8 cellular contexts compared by ENCODE assay signal in genomic region chr9:100352201-100352726, GRCh38. TPM values are rescaled to one million over a fixed set of nuclear protein-coding genes. Genes with fewer than 3 reads are reported as not detected.
DNase-seq lines count a peak whose midpoint lies in the region; ATAC-seq, FAIRE-seq and TF ChIP-seq lines count a peak whose summit lies in the region.

No MANE protein-coding gene starts in this region.

- H3K27me3 ChIP-seq in ascending aorta (no peaks in the 10 kb centered on the region), hepatocyte (no peaks in the 10 kb centered on the region), gastrocnemius medialis (no peaks in the 10 kb centered on the region)

- TF ChIP-seq CTCF in A549 (IDR thresholded peaks at IDR 0.05) (no peak), ascending aorta (IDR thresholded peaks at IDR 0.05) (no peak), hepatocyte (IDR thresholded peaks at IDR 0.05; ENCODE audit: poor library complexity) (no peak), gastrocnemius medialis (IDR thresholded peaks at IDR 0.05 in 4 of 5, conservative IDR thresholded peaks at IDR 0.05 in 1 of 5) (no peak)

- POLR2A ChIA-PET in A549 (lab: Yijun Ruan, JAX) = interaction anchor here (0.8 to 1.9 kb wide), 8 partner anchors 10 to 246 kb away, joined by 3 to 13 read pairs (median 5); partner anchors contain the start of gene MSANTD3

- in situ Hi-C loops in gastrocnemius medialis (cut with MboI; ENCODE audit: low sequenced_read_pairs in 4 of 4) = no loop called here

- peak overlapping the region; percentile 78 for H2AFZ ChIP-seq in hepatocyte

- no peaks in the 10 kb centered on the region for H3K9me2 ChIP-seq in hepatocyte (replicated peaks; ENCODE audit: insufficient read depth)

- H3K4me2 ChIP-seq in A549 = peak overlapping the region; percentile 83
- peak overlapping the region; percentile 74 for H3K4me2 ChIP-seq in hepatocyte

- CTCF ChIA-PET in A549 (lab: Yijun Ruan, JAX) = interaction anchor here (0.7 to 2.2 kb wide), 13 partner anchors 9 to 243 kb away, joined by 3 to 12 read pairs (median 4); no protein-coding TSS in a partner anchor

- peaks cover 26% of the 10 kb centered on the region; the same call in 2 of the 3 replicates for H3K4me1 ChIP-seq in A549
- H3K4me1 ChIP-seq in ascending aorta = peaks cover 3% of the 10 kb centered on the region in 2 donors
- H3K4me1 ChIP-seq in hepatocyte (ENCODE audit: insufficient read depth) = peaks cover 23% of the 10 kb centered on the region
- peaks cover 15 to 20% of the 10 kb centered on the region in 2 donors for H3K4me1 ChIP-seq in gastrocnemius medialis

- peak overlapping the region; percentile 99 for H3K4me3 ChIP-seq in A549
- H3K4me3 ChIP-seq in ascending aorta = peak overlapping the region; percentile 97
- peak overlapping the region; percentile 86 for H3K4me3 ChIP-seq in hepatocyte
- peak overlapping the region; percentile 80 to 95 (median 84) for H3K4me3 ChIP-seq in gastrocnemius medialis

- H4K20me1 ChIP-seq in hepatocyte (ENCODE audit: insufficient read depth, poor library complexity, severe bottlenecking) = peaks cover 25% of the 10 kb centered on the region

- FAIRE-seq in A549 (lab: Jason Lieb, UNC) = no peak

- H3K9me3 ChIP-seq in A549 (no peaks in the 10 kb centered on the region), ascending aorta (no peaks in the 10 kb centered on the region), hepatocyte (ENCODE audit: low read depth) (no peaks in the 10 kb centered on the region), gastrocnemius medialis (no peaks in the 10 kb centered on the region)

- no peak for TF ChIP-seq RAD21 in A549 (conservative IDR thresholded peaks at IDR 0.05 in 1 of 2, IDR thresholded peaks at IDR 0.05 in 1 of 2)

- intact Hi-C loops in ascending aorta (cut with DNase I) = loop anchor here (2.0 to 5.0 kb wide), 5 partner anchors 59 to 1045 kb away; partner anchors contain the start of genes MRPL50, STX17 and ZNF189
- intact Hi-C loops in gastrocnemius medialis (cut with DNase I; ENCODE audit: low total_unique reads) = loop anchor here (1.0 to 10.0 kb wide), 6 partner anchors 74 to 1127 kb away; partner anchors contain the start of genes ALG2, CAVIN4, ERP44 and INVS

- WGBS in A549 (ENCODE audit: missing lambda C conversion rate) = 2% methylated on average over 18 of the region's 43 CpGs
- 2% methylated on average over 40 of the region's 43 CpGs for WGBS in hepatocyte (ENCODE audit: low lambda C conversion rate, missing lambda C conversion rate)

- H3K27ac ChIP-seq in A549 (peak overlapping the region; percentile 98 to 99), ascending aorta (peak overlapping the region; percentile 78 to 85), hepatocyte (peak overlapping the region; percentile 91), gastrocnemius medialis (peak overlapping the region; percentile 77 to 90 (median 86))

- peaks cover 53% of the 10 kb centered on the region for H3K79me2 ChIP-seq in hepatocyte

- no peak for TF ChIP-seq EP300 in A549 (IDR thresholded peaks at IDR 0.05)

- DNase-seq in A549 (ENCODE audit: low read depth in 1 of 2, low spot score in 1 of 2) (peak in 1 of 2 experiments; percentile 43), RPMI8226 (peak; percentile 26), ascending aorta (ENCODE audit: low spot score in 2 of 2) (peak in 1 of 2 donors; percentile 64), hepatocyte (ENCODE audit: low spot score) (peak; percentile 55), gastrocnemius medialis (peak; percentile 6 to 26), NCI-H2029 treated with DMSO at 0.1 percent for 48 hours (lab: John Stamatoyannopoulos, UW) (no peak)

- H3K36me3 ChIP-seq in ascending aorta (no peaks in the 10 kb centered on the region), hepatocyte (replicated peaks; ENCODE audit: insufficient read depth, low read depth) (no peaks in the 10 kb centered on the region), gastrocnemius medialis (no peaks in the 10 kb centered on the region)

- ATAC-seq in A549 = peak; percentile 70 to 73
- peak; percentile 24 for ATAC-seq in GM18519 (IDR thresholded peaks at IDR 0.05; ENCODE audit: low FRiP score, unreplicated experiment)
- peak; percentile 30 for ATAC-seq in HG03039 (IDR thresholded peaks at IDR 0.05; ENCODE audit: unreplicated experiment)
- ATAC-seq in gastrocnemius medialis = peak; percentile 57 to 59

- no peak for TF ChIP-seq POLR2A in A549 (IDR thresholded peaks at IDR 0.05; ENCODE audit: low read length)
- no peak for TF ChIP-seq POLR2A in gastrocnemius medialis (IDR thresholded peaks at IDR 0.05)

TF ChIP-seq in A549, 52 proteins besides CTCF, POLR2A, EP300 and RAD21:
- TF ChIP-seq E2F6 (IDR thresholded peaks at IDR 0.05; ENCODE audit: borderline replicate concordance, low read depth) (no peak), MAX (IDR thresholded peaks at IDR 0.05) (no peak)
- TF ChIP-seq, protein P1, sequence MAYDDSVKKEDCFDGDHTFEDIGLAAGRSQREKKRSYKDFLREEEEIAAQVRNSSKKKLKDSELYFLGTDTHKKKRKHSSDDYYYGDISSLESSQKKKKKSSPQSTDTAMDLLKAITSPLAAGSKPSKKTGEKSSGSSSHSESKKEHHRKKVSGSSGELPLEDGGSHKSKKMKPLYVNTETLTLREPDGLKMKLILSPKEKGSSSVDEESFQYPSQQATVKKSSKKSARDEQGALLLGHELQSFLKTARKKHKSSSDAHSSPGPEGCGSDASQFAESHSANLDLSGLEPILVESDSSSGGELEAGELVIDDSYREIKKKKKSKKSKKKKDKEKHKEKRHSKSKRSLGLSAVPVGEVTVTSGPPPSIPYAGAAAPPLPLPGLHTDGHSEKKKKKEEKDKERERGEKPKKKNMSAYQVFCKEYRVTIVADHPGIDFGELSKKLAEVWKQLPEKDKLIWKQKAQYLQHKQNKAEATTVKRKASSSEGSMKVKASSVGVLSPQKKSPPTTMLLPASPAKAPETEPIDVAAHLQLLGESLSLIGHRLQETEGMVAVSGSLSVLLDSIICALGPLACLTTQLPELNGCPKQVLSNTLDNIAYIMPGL (CRISPR knock-in tag; IDR thresholded peaks at IDR 0.05; ENCODE audit: borderline replicate concordance) = peak; percentile 68; the same call in 1 of the 2 replicates

RNA-seq across cellular contexts. Expression of gene TEX10, which starts 0.5 kb away (rescaled TPM):
- 31.2 and 37.0 TPM in 2 replicates for polyA plus RNA-seq in A549 (2011; rRNA removed)
- polyA plus RNA-seq in A549 (2012; cell fraction: cytosol; rRNA removed) = 10.5 and 11.3 TPM in 2 replicates
- 11.7 and 17.2 TPM in 2 replicates for polyA plus RNA-seq in A549 (2012; cell fraction: nucleus; rRNA removed)
- 22.1 to 25.1 TPM (median 24.1 TPM) in 3 replicates for polyA plus RNA-seq in A549 (2017; fragmentation: RNase III; extraction: RNeasy Plus Mini Kit Qiagen cat#74134 plus additional on column Dnase treatment)
- 19.6 and 20.0 TPM in 2 replicates for polyA minus RNA-seq in A549 (2011; rRNA and poly(A)+ RNA removed)
- 2.3 TPM for total RNA-seq in ascending aorta
- 26.6 and 30.0 TPM in 2 replicates for total RNA-seq in hepatocyte
- 18.3 and 21.8 TPM in 2 replicates for polyA plus RNA-seq in hepatocyte
- 10 to 100 TPM; 16.0 to 20.5 (median 18.4) TPM for total RNA-seq in gastrocnemius medialis
